ENCODE assay signal across 1 cellular context in genomic region chr3:146160964-146161724, GRCh38.
TF ChIP-seq lines count a peak whose summit lies in the region.

PLOD2 (minus strand) TSS chr3:146161184; CDS start chr3:146160989, 195 bp downstream.

TF ChIP-seq in HepG2, 621 proteins besides CTCF, POLR2A, EP300 and RAD21 (continued from another document and continues in another):
- TF ChIP-seq BCL3 (CRISPR knock-in tag; IDR thresholded peaks at IDR 0.05): peak; percentile 92
- no peak for TF ChIP-seq ZBTB44 (CRISPR knock-in tag; IDR thresholded peaks at IDR 0.05)
- no peak for TF ChIP-seq ZNF276 (CRISPR knock-in tag; IDR thresholded peaks at IDR 0.05; ENCODE audit: low read depth)
- no peak for TF ChIP-seq PAWR (CRISPR knock-in tag; IDR thresholded peaks at IDR 0.05; ENCODE audit: borderline replicate concordance)
- no peak for TF ChIP-seq ZNF597 (CRISPR knock-in tag; IDR thresholded peaks at IDR 0.05)
- TF ChIP-seq PBX2 (CRISPR knock-in tag; IDR thresholded peaks at IDR 0.05): no peak
- peak; percentile 74 for TF ChIP-seq MIXL1 (CRISPR knock-in tag; IDR thresholded peaks at IDR 0.05)
- peak; percentile 43 for TF ChIP-seq XRCC5 (optimal IDR thresholded peaks at IDR 0.05; ENCODE audit: low read length)
- TF ChIP-seq E2F1 (CRISPR knock-in tag; IDR thresholded peaks at IDR 0.05): peak; percentile 87
- peak; percentile 26; the same call in 1 of the 2 replicates for TF ChIP-seq ZNF33A (CRISPR knock-in tag; IDR thresholded peaks at IDR 0.05; ENCODE audit: borderline replicate concordance)
- TF ChIP-seq FOXP1 (IDR thresholded peaks at IDR 0.05): no peak
- peak; percentile 28; the same call in 1 of the 2 replicates for TF ChIP-seq FOXP1 (CRISPR knock-in tag; IDR thresholded peaks at IDR 0.05)
- TF ChIP-seq ZNF773 (CRISPR knock-in tag; IDR thresholded peaks at IDR 0.05; ENCODE audit: borderline replicate concordance): peak; percentile 89; the same call in 1 of the 2 replicates
- no peak for TF ChIP-seq JARID2 (CRISPR knock-in tag; IDR thresholded peaks at IDR 0.05; ENCODE audit: insufficient replicate concordance)
- TF ChIP-seq PPARG (CRISPR knock-in tag; conservative IDR thresholded peaks at IDR 0.05): 0 out of 2 replicates have a peak, but pooled peaks have one; percentile 55
- no peak for TF ChIP-seq ZMAT5 (CRISPR knock-in tag; IDR thresholded peaks at IDR 0.05; ENCODE audit: borderline replicate concordance, low read depth)
- TF ChIP-seq ZBTB33 (CRISPR knock-in tag; IDR thresholded peaks at IDR 0.05): no peak
- TF ChIP-seq ZNF30 (CRISPR knock-in tag; IDR thresholded peaks at IDR 0.05): 0 out of 2 replicates have a peak, but pooled peaks have one; percentile 74
- TF ChIP-seq BORCS8-MEF2B (CRISPR knock-in tag; IDR thresholded peaks at IDR 0.05): peak; percentile 76; the same call in 1 of the 2 replicates
- TF ChIP-seq ZNF232 (CRISPR knock-in tag; IDR thresholded peaks at IDR 0.05; ENCODE audit: borderline replicate concordance): peak; percentile 66; the same call in 1 of the 2 replicates
- peak; percentile 59; the same call in 1 of the 2 replicates for TF ChIP-seq ZNF609 (CRISPR knock-in tag; IDR thresholded peaks at IDR 0.05; ENCODE audit: borderline replicate concordance)
- TF ChIP-seq SPEN (CRISPR knock-in tag; IDR thresholded peaks at IDR 0.05; ENCODE audit: low read depth): peak; percentile 79
- TF ChIP-seq ZKSCAN8 (CRISPR knock-in tag; IDR thresholded peaks at IDR 0.05; ENCODE audit: borderline replicate concordance): no peak; the same call in 1 of the 2 replicates
- TF ChIP-seq MEIS1 (CRISPR knock-in tag; IDR thresholded peaks at IDR 0.05; ENCODE audit: borderline replicate concordance): peak; percentile 18; the same call in 1 of the 2 replicates
- TF ChIP-seq HCFC1 (IDR thresholded peaks at IDR 0.05; ENCODE audit: low read depth, low read length): peak; percentile 21; the same call in 1 of the 2 replicates
- no peak for TF ChIP-seq ZSCAN29 (CRISPR knock-in tag; conservative IDR thresholded peaks at IDR 0.05)
- TF ChIP-seq ZNF644 (CRISPR knock-in tag; IDR thresholded peaks at IDR 0.05; ENCODE audit: low read depth): no peak
- peak; percentile 69; the same call in 1 of the 2 replicates for TF ChIP-seq CAMTA2 (CRISPR knock-in tag; IDR thresholded peaks at IDR 0.05; ENCODE audit: borderline replicate concordance)
- TF ChIP-seq CEBPZ (IDR thresholded peaks at IDR 0.05; ENCODE audit: low read length): no peak
- no peak for TF ChIP-seq ZNF615 (CRISPR knock-in tag; IDR thresholded peaks at IDR 0.05; ENCODE audit: borderline replicate concordance)
- TF ChIP-seq ZNF883 (CRISPR knock-in tag; IDR thresholded peaks at IDR 0.05; ENCODE audit: not compliant biosample characterization): peak; percentile 30
- 0 out of 2 replicates have a peak, but pooled peaks have one; percentile 18 for TF ChIP-seq PAX8 (CRISPR knock-in tag; IDR thresholded peaks at IDR 0.05; ENCODE audit: borderline replicate concordance)
- TF ChIP-seq GLI4 (CRISPR knock-in tag; IDR thresholded peaks at IDR 0.05; ENCODE audit: borderline replicate concordance): no peak
- TF ChIP-seq ZNF530 (CRISPR knock-in tag; IDR thresholded peaks at IDR 0.05; ENCODE audit: low read depth): no peak
- no peak; the same call in 1 of the 2 replicates for TF ChIP-seq ZNF724P (CRISPR knock-in tag; IDR thresholded peaks at IDR 0.05; ENCODE audit: borderline replicate concordance)
